26 cellular contexts compared by ENCODE assay signal in genomic region chr19:1521636-1522035, GRCh38. TPM values are rescaled to one million over a fixed set of nuclear protein-coding genes. Genes with fewer than 3 reads are reported as not detected.
DNase-seq lines count a peak whose midpoint lies in the region; ATAC-seq lines count a peak whose summit lies in the region.
"Had no signal": no experiment of that assay in that cellular context is flagged by ENCODE, and none has a peak within 500 bp of the region (broad histone marks: within the 10 kb centered on the region; RNA-seq: fewer than 3 reads in every experiment).

No MANE protein-coding gene starts in this region.

- no peak overlapping the region for H3K27ac ChIP-seq in right cardiac atrium (ENCODE audit: low read length)
- H3K27ac ChIP-seq in substantia nigra (ENCODE audit: low read depth, low read length, poor library complexity, severe bottlenecking): no peak overlapping the region
- H3K27ac ChIP-seq: body of pancreas, upper lobe of left lung had no signal

- H3K4me3 ChIP-seq in right cardiac atrium (ENCODE audit: low read length): no peak overlapping the region
- H3K4me3 ChIP-seq: body of pancreas, GM12878, upper lobe of left lung had no signal

- H3K27ac Mint-ChIP-seq in activated T-cell treated with anti-CD3 and anti-CD28 coated beads, Interleukin-2, amount 50 U/mL, for 24 hours: no peak overlapping the region
- no peak overlapping the region for H3K27ac Mint-ChIP-seq in stimulated activated naive B cell treated with anti-CD40 and anti-IgM and Interleukin-4, amounts not matched to agents 10 μg/mL and 1 μg/mL and 100 μg/mL, for 72 hours
- H3K27ac Mint-ChIP-seq: activated CD8-positive, alpha-beta T cell treated with anti-CD3 and anti-CD28 coated beads for 36 hours; activated naive CD4-positive, alpha-beta T cell treated with anti-CD3 and anti-CD28 coated beads, Interleukin-2, amount 50 U/mL, for 24 hours; dendritic cell treated with granulocyte-macrophage colony-stimulating factor and Interleukin-4, amounts not matched to agents 40 ng/mL and 50 ng/mL, for 4 days; stimulated activated naive CD8-positive, alpha-beta T cell treated with anti-CD3 and anti-CD28 coated beads, Interleukin-15, Interleukin-2, amounts not matched to agents 100 ng/mL and 50 ng/mL, for 24 hours had no signal

- H3K4me3 Mint-ChIP-seq in activated T-cell treated with anti-CD3 and anti-CD28 coated beads, Interleukin-2, amount 50 U/mL, for 24 hours: no peak overlapping the region
- H3K4me3 Mint-ChIP-seq in stimulated activated naive B cell treated with anti-CD40 and anti-IgM and Interleukin-4, amounts not matched to agents 10 μg/mL and 1 μg/mL and 100 μg/mL, for 72 hours: no peak overlapping the region
- H3K4me3 Mint-ChIP-seq: activated CD8-positive, alpha-beta T cell treated with anti-CD3 and anti-CD28 coated beads for 36 hours; activated naive CD4-positive, alpha-beta T cell treated with anti-CD3 and anti-CD28 coated beads, Interleukin-2, amount 50 U/mL, for 24 hours; activated T-cell treated with anti-CD3 and anti-CD28 coated beads, Interleukin-2, amount 50 U/mL, for 4 hours; dendritic cell treated with granulocyte-macrophage colony-stimulating factor and Interleukin-4, amounts not matched to agents 40 ng/mL and 50 ng/mL, for 4 days; stimulated activated naive CD8-positive, alpha-beta T cell treated with anti-CD3 and anti-CD28 coated beads, Interleukin-15, Interleukin-2, amounts not matched to agents 100 ng/mL and 50 ng/mL, for 24 hours had no signal

- no peaks in the 10 kb centered on the region for H3K36me3 Mint-ChIP-seq in activated T-cell treated with anti-CD3 and anti-CD28 coated beads, Interleukin-2, amount 50 U/mL, for 24 hours (ENCODE audit: low read depth)
- H3K36me3 Mint-ChIP-seq in stimulated activated naive B cell treated with anti-CD40 and anti-IgM and Interleukin-4, amounts not matched to agents 10 μg/mL and 1 μg/mL and 100 μg/mL, for 72 hours: peaks cover 0 to 4% of the 10 kb centered on the region in 2 donors
- H3K36me3 Mint-ChIP-seq: activated naive CD4-positive, alpha-beta T cell treated with anti-CD3 and anti-CD28 coated beads, Interleukin-2, amount 50 U/mL, for 24 hours had no signal

- no peaks in the 10 kb centered on the region for H3K27me3 ChIP-seq in right cardiac atrium (ENCODE audit: control insufficient read depth, insufficient read depth)

- ATAC-seq in right cardiac atrium (peak; percentile 22 to 29), GM19397 (IDR thresholded peaks at IDR 0.05; ENCODE audit: unreplicated experiment) (no peak)
- no peak for ATAC-seq in stimulated activated naive B cell treated with anti-CD40 and anti-IgM and Interleukin-4, amounts not matched to agents 10 μg/mL and 1 μg/mL and 100 μg/mL, for 72 hours (replicated peaks)
- ATAC-seq: activated CD8-positive, alpha-beta T cell treated with anti-CD3 and anti-CD28 coated beads for 36 hours; activated T-cell treated with anti-CD3 and anti-CD28 coated beads, Interleukin-2, amount 50 U/mL, for 4 hours; body of pancreas; GM12878; SK-N-SH treated with all-trans-retinoic acid at 6 μM for 48 hours had no signal

- H3K4me1 Mint-ChIP-seq in activated T-cell treated with anti-CD3 and anti-CD28 coated beads, Interleukin-2, amount 50 U/mL, for 24 hours (ENCODE audit: low read depth): peaks cover 7% of the 10 kb centered on the region
- H3K4me1 Mint-ChIP-seq in stimulated activated naive B cell treated with anti-CD40 and anti-IgM and Interleukin-4, amounts not matched to agents 10 μg/mL and 1 μg/mL and 100 μg/mL, for 72 hours: peaks cover 9 to 10% of the 10 kb centered on the region in 2 donors

- no peaks in the 10 kb centered on the region for H3K9me3 ChIP-seq in right cardiac atrium (ENCODE audit: control insufficient read depth, low read length)
- H3K9me3 ChIP-seq: BE2C, body of pancreas, upper lobe of left lung had no signal

- H3K4me1 ChIP-seq in right cardiac atrium (ENCODE audit: control insufficient read depth, insufficient read depth, low read length): no peaks in the 10 kb centered on the region
- H3K4me1 ChIP-seq: BE2C had no signal

- DNase-seq in NCI-H446 treated with DMSO at 0.1 percent for 48 hours (lab: John Stamatoyannopoulos, UW): peak; percentile 24
- DNase-seq in cerebellum (ENCODE audit: low spot score): peak; percentile 87
- peak in 2 of 3 donors; percentile 70 to 76 for DNase-seq in right cardiac atrium
- DNase-seq in substantia nigra (lab: John Stamatoyannopoulos, UW): peak in 42 of 49 donors; percentile 15 to 87 (median 62)
- no peak for DNase-seq in activated T-cell treated with anti-CD3 and anti-CD28 coated beads, Interleukin-2, amount 50 U/mL, for 24 hours
- no peak for DNase-seq in stimulated activated naive B cell treated with anti-CD40 and anti-IgM and Interleukin-4, amounts not matched to agents 10 μg/mL and 1 μg/mL and 100 μg/mL, for 72 hours
- no peak for DNase-seq in islet precursor cell
- DNase-seq: activated CD8-positive, alpha-beta T cell treated with anti-CD3 and anti-CD28 coated beads for 36 hours; activated T-cell treated with anti-CD3 and anti-CD28 coated beads, Interleukin-2, amount 50 U/mL, for 4 hours; BE2C; body of pancreas; erythroblast; NCI-H1105 treated with DMSO at 0.1 percent for 48 hours; NCI-H2171; NCI-H82; stimulated activated CD4-positive, alpha-beta T cell treated with anti-CD3 and anti-CD28 coated beads, Interleukin-2, amount 100 ng/mL, for 24 hours; T1000; upper lobe of left lung had no signal

- intact Hi-C loops in right cardiac atrium (cut with DNase I): no loop called here

- peaks cover 38% of the 10 kb centered on the region for H3K27me3 Mint-ChIP-seq in activated T-cell treated with anti-CD3 and anti-CD28 coated beads, Interleukin-2, amount 50 U/mL, for 24 hours
- peaks cover 58 to 66% of the 10 kb centered on the region in 2 donors for H3K27me3 Mint-ChIP-seq in stimulated activated naive B cell treated with anti-CD40 and anti-IgM and Interleukin-4, amounts not matched to agents 10 μg/mL and 1 μg/mL and 100 μg/mL, for 72 hours

- 38% methylated on average over 14 of the region's 14 CpGs for WGBS in right cardiac atrium

- no peaks in the 10 kb centered on the region for H3K9me3 Mint-ChIP-seq in activated T-cell treated with anti-CD3 and anti-CD28 coated beads, Interleukin-2, amount 50 U/mL, for 24 hours
- no peaks in the 10 kb centered on the region for H3K9me3 Mint-ChIP-seq in stimulated activated naive B cell treated with anti-CD40 and anti-IgM and Interleukin-4, amounts not matched to agents 10 μg/mL and 1 μg/mL and 100 μg/mL, for 72 hours
- H3K9me3 Mint-ChIP-seq: activated CD8-positive, alpha-beta T cell treated with anti-CD3 and anti-CD28 coated beads for 36 hours; activated naive CD4-positive, alpha-beta T cell treated with anti-CD3 and anti-CD28 coated beads, Interleukin-2, amount 50 U/mL, for 24 hours; activated T-cell treated with anti-CD3 and anti-CD28 coated beads, Interleukin-2, amount 50 U/mL, for 4 hours; dendritic cell treated with granulocyte-macrophage colony-stimulating factor and Interleukin-4, amounts not matched to agents 40 ng/mL and 50 ng/mL, for 4 days; stimulated activated naive CD8-positive, alpha-beta T cell treated with anti-CD3 and anti-CD28 coated beads, Interleukin-15, Interleukin-2, amounts not matched to agents 100 ng/mL and 50 ng/mL, for 24 hours had no signal

RNA-seq across cellular contexts. Expression of gene PLK5, which starts 2.2 kb away (rescaled TPM):
- 0.36 TPM for total RNA-seq in cerebellum
- total RNA-seq in right cardiac atrium: not detected
- 0.11 TPM for polyA plus RNA-seq in right cardiac atrium
- total RNA-seq: activated CD8-positive, alpha-beta T cell treated with anti-CD3 and anti-CD28 coated beads for 36 hours; activated T-cell treated with anti-CD3 and anti-CD28 coated beads, Interleukin-2, amount 50 U/mL, for 4 hours; body of pancreas; H4; LHCN-M2; upper lobe of left lung had no signal
- polyA plus RNA-seq: GM12878 had no signal

RNA-seq across cellular contexts. Expression of gene ADAMTSL5, which starts 8.8 kb away (rescaled TPM):
- total RNA-seq in cerebellum: not detected
- 10 to 100 TPM; 13.6 to 23.7 (median 19.7) TPM for total RNA-seq in right cardiac atrium
- polyA plus RNA-seq in right cardiac atrium: 10.9 TPM

RNA-seq across cellular contexts. Expression of gene REEP6, which starts 30.7 kb away (rescaled TPM):
- 2.6 TPM for total RNA-seq in cerebellum
- 1 to 10 TPM; 1.1 to 1.8 (median 1.4) TPM for total RNA-seq in right cardiac atrium
- polyA plus RNA-seq in right cardiac atrium: 7.5 TPM

RNA-seq across cellular contexts. Expression of gene PCSK4, which starts 31.5 kb away (rescaled TPM):
- total RNA-seq in cerebellum (3.6 TPM), right cardiac atrium (1 to 10 TPM in 3 of 4 donors, under 1 TPM in 1; 0.33 to 2.4 (median 1.4) TPM)
- 1.7 TPM for polyA plus RNA-seq in right cardiac atrium

RNA-seq across cellular contexts. Expression of gene C19orf25, which starts 42.6 kb away (rescaled TPM):
- 15.3 TPM for total RNA-seq in cerebellum
- 10 to 100 TPM; 14.4 to 19.2 (median 18.1) TPM for total RNA-seq in right cardiac atrium
- 23.6 TPM for polyA plus RNA-seq in right cardiac atrium

Comparison
In these comparisons a context has a peak if more than half of its experiments do, and no peak if none do; other contexts are left out.
1. DNase-seq: peak in NCI-H446 treated with DMSO at 0.1 percent for 48 hours (single experiment), cerebellum (single experiment), right cardiac atrium (2 of 3) and substantia nigra (42 of 49); none in activated T-cell treated with anti-CD3 and anti-CD28 coated beads, Interleukin-2, amount 50 U/mL, for 24 hours (single experiment), stimulated activated naive B cell treated with anti-CD40 and anti-IgM and Interleukin-4, amounts not matched to agents 10 μg/mL and 1 μg/mL and 100 μg/mL, for 72 hours (single experiment) and islet precursor cell (single experiment).
2. ATAC-seq: peak in right cardiac atrium (2 of 2); none in stimulated activated naive B cell treated with anti-CD40 and anti-IgM and Interleukin-4, amounts not matched to agents 10 μg/mL and 1 μg/mL and 100 μg/mL, for 72 hours (0 of 2) and GM19397 (single experiment).
3. RNA of gene ADAMTSL5, which starts 8.8 kb away (total RNA-seq): 13.6 to 23.7 TPM in right cardiac atrium; not detected in cerebellum (single experiment); every median in the first group is over 10 times any median in the second.